Comparison of ENCODE assay signal across 10 cellular contexts in genomic region chr3:185559706-185560090, GRCh38. TPM values are rescaled to one million over a fixed set of nuclear protein-coding genes. Genes with fewer than 3 reads are reported as not detected.
DNase-seq lines count a peak whose midpoint lies in the region; ATAC-seq and TF ChIP-seq lines count a peak whose summit lies in the region.
"Had no signal": no experiment of that assay in that cellular context is flagged by ENCODE, and none has a peak within 500 bp of the region (broad histone marks: within the 10 kb centered on the region; RNA-seq: fewer than 3 reads in every experiment).

No MANE protein-coding gene starts in this region.

- CTCF ChIA-PET in activated CD4-positive, alpha-beta T cell treated with anti-CD3 and anti-CD28 coated beads, Interleukin-2, amount 10 ng/mL, durations not matched to agents 7 days and 5 days (lab: Charles Lee), result interaction anchor here (0.7 to 2.1 kb wide), 8 partner anchors 13 to 77 kb away, joined by 3 to 6 read pairs (median 4); partner anchors contain the start of gene TMEM41A

- H3K9me3 Mint-ChIP-seq in activated CD4-positive, alpha-beta T cell treated with anti-CD3 and anti-CD28 coated beads, Interleukin-2, amount 10 ng/mL, durations not matched to agents 7 days and 5 days, result no peaks in the 10 kb centered on the region
- no peaks in the 10 kb centered on the region for H3K9me3 Mint-ChIP-seq in activated T-helper 17 cell treated with anti-CD3 and anti-CD28 coated beads, Interleukin-2, amount 50 U/mL, for 72 hours
- no peaks in the 10 kb centered on the region for H3K9me3 Mint-ChIP-seq in stimulated activated effector memory CD8-positive, alpha-beta T cell treated with anti-CD3 and anti-CD28 coated beads, Interleukin-12 subunit alpha, Interleukin-12 subunit beta, amount 100 ng/mL, for 72 hours
- H3K9me3 Mint-ChIP-seq: HFFc6 had no signal

- no peak for DNase-seq in activated CD4-positive, alpha-beta T cell treated with anti-CD3 and anti-CD28 coated beads, Interleukin-2, amount 10 ng/mL, durations not matched to agents 7 days and 5 days
- DNase-seq in activated CD4-positive, alpha-beta T cell treated with anti-CD3 and anti-CD28 coated beads for 1 hour, result no peak
- DNase-seq in GM12865 (ENCODE audit: low read depth), result no peak
- no peak for DNase-seq in stimulated activated effector memory CD8-positive, alpha-beta T cell treated with anti-CD3 and anti-CD28 coated beads, Interleukin-12 subunit alpha, Interleukin-12 subunit beta, amount 100 ng/mL, for 72 hours (ENCODE audit: low spot score in 2 of 2)
- DNase-seq in EL, result no peak
- DNase-seq in T-helper 9 cell, result no peak
- no peak for DNase-seq in effector CD8-positive, alpha-beta T cell (lab: John Stamatoyannopoulos, UW)

- TF ChIP-seq CTCF in GM12865 (IDR thresholded peaks at IDR 0.05; ENCODE audit: insufficient read depth, low read depth, low read length, missing control alignments), result no peak

- no peak for ATAC-seq in activated T-helper 17 cell treated with anti-CD3 and anti-CD28 coated beads, Interleukin-2, amount 50 U/mL, for 72 hours (replicated peaks)
- ATAC-seq in stimulated activated effector memory CD8-positive, alpha-beta T cell treated with anti-CD3 and anti-CD28 coated beads, Interleukin-12 subunit alpha, Interleukin-12 subunit beta, amount 100 ng/mL, for 72 hours, result no peak

- POLR2A ChIA-PET in activated CD4-positive, alpha-beta T cell treated with anti-CD3 and anti-CD28 coated beads, Interleukin-2, amount 10 ng/mL, durations not matched to agents 7 days and 5 days (lab: Charles Lee), result no interaction called here

- H3K4me3 ChIP-seq in GM12865 (ENCODE audit: low read depth, low read length), result peak overlapping the region; percentile 57; the same call in 1 of the 2 replicates
- H3K4me3 ChIP-seq: sigmoid colon had no signal

- no peaks in the 10 kb centered on the region for H3K36me3 Mint-ChIP-seq in activated CD4-positive, alpha-beta T cell treated with anti-CD3 and anti-CD28 coated beads, Interleukin-2, amount 10 ng/mL, durations not matched to agents 7 days and 5 days (ENCODE audit: low read depth)
- no peaks in the 10 kb centered on the region for H3K36me3 Mint-ChIP-seq in activated T-helper 17 cell treated with anti-CD3 and anti-CD28 coated beads, Interleukin-2, amount 50 U/mL, for 72 hours (ENCODE audit: low read depth)
- H3K36me3 Mint-ChIP-seq in stimulated activated effector memory CD8-positive, alpha-beta T cell treated with anti-CD3 and anti-CD28 coated beads, Interleukin-12 subunit alpha, Interleukin-12 subunit beta, amount 100 ng/mL, for 72 hours, result no peaks in the 10 kb centered on the region

- H3K27me3 Mint-ChIP-seq in activated CD4-positive, alpha-beta T cell treated with anti-CD3 and anti-CD28 coated beads, Interleukin-2, amount 10 ng/mL, durations not matched to agents 7 days and 5 days, result peaks cover 2% of the 10 kb centered on the region
- peaks cover 6% of the 10 kb centered on the region for H3K27me3 Mint-ChIP-seq in activated T-helper 17 cell treated with anti-CD3 and anti-CD28 coated beads, Interleukin-2, amount 50 U/mL, for 72 hours

- H3K4me1 Mint-ChIP-seq in activated CD4-positive, alpha-beta T cell treated with anti-CD3 and anti-CD28 coated beads, Interleukin-2, amount 10 ng/mL, durations not matched to agents 7 days and 5 days, result peaks cover 18% of the 10 kb centered on the region
- peaks cover 7% of the 10 kb centered on the region for H3K4me1 Mint-ChIP-seq in activated T-helper 17 cell treated with anti-CD3 and anti-CD28 coated beads, Interleukin-2, amount 50 U/mL, for 72 hours
- H3K4me1 Mint-ChIP-seq in stimulated activated effector memory CD8-positive, alpha-beta T cell treated with anti-CD3 and anti-CD28 coated beads, Interleukin-12 subunit alpha, Interleukin-12 subunit beta, amount 100 ng/mL, for 72 hours, result peaks cover 10% of the 10 kb centered on the region

- H3K4me3 Mint-ChIP-seq in activated CD4-positive, alpha-beta T cell treated with anti-CD3 and anti-CD28 coated beads, Interleukin-2, amount 10 ng/mL, durations not matched to agents 7 days and 5 days, result peak overlapping the region; percentile 64
- peak overlapping the region; percentile 64 for H3K4me3 Mint-ChIP-seq in activated T-helper 17 cell treated with anti-CD3 and anti-CD28 coated beads, Interleukin-2, amount 50 U/mL, for 72 hours
- H3K4me3 Mint-ChIP-seq in stimulated activated effector memory CD8-positive, alpha-beta T cell treated with anti-CD3 and anti-CD28 coated beads, Interleukin-12 subunit alpha, Interleukin-12 subunit beta, amount 100 ng/mL, for 72 hours, result peak overlapping the region; percentile 71

- no peak overlapping the region for H3K27ac Mint-ChIP-seq in activated CD4-positive, alpha-beta T cell treated with anti-CD3 and anti-CD28 coated beads, Interleukin-2, amount 10 ng/mL, durations not matched to agents 7 days and 5 days
- H3K27ac Mint-ChIP-seq in activated T-helper 17 cell treated with anti-CD3 and anti-CD28 coated beads, Interleukin-2, amount 50 U/mL, for 72 hours, result no peak overlapping the region
- no peak overlapping the region for H3K27ac Mint-ChIP-seq in stimulated activated effector memory CD8-positive, alpha-beta T cell treated with anti-CD3 and anti-CD28 coated beads, Interleukin-12 subunit alpha, Interleukin-12 subunit beta, amount 100 ng/mL, for 72 hours
- H3K27ac Mint-ChIP-seq: HFFc6 had no signal

RNA-seq across cellular contexts. Expression of gene LIPH, which starts 7.3 kb away (rescaled TPM):
- not detected for total RNA-seq in activated CD4-positive, alpha-beta T cell treated with anti-CD3 and anti-CD28 coated beads, Interleukin-2, amount 10 ng/mL, durations not matched to agents 7 days and 5 days
- total RNA-seq in activated T-helper 17 cell treated with anti-CD3 and anti-CD28 coated beads, Interleukin-2, amount 50 U/mL, for 72 hours, result under 1 TPM in 1 of 2 donors, not detected in 1; 0.65 TPM

RNA-seq across cellular contexts. Expression of gene SENP2, which starts 26.4 kb away (rescaled TPM):
- 10 to 100 TPM; 29.7 to 31.2 TPM for total RNA-seq in activated CD4-positive, alpha-beta T cell treated with anti-CD3 and anti-CD28 coated beads, Interleukin-2, amount 10 ng/mL, durations not matched to agents 7 days and 5 days
- 10 to 100 TPM; 31.2 to 42.4 TPM for total RNA-seq in activated T-helper 17 cell treated with anti-CD3 and anti-CD28 coated beads, Interleukin-2, amount 50 U/mL, for 72 hours
